1 cellular context compared by ENCODE assay signal in the genomic region with DNA sequence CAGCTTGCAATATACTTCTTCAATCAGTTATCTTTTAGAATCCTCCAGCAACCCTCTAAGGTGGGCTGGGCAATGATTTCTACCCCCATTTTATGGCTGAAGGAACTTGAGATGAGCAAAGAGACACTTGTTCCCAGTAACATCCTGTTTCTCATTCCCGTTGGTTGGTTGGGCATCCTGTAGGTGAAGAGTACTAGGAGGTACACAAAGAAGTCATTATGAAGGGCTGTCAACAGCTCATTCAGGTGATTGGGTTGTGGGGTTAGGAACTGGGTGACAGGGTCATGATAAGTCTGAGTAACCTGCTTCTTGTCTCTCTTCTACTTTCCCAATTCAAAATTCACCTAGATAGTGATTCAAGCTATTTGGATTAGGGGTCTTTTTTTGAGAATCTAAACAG.
TF ChIP-seq lines count a peak whose summit lies in the region.

No MANE protein-coding gene starts in this region.

TF ChIP-seq in HepG2, 621 proteins besides CTCF, POLR2A, EP300 and RAD21 (continued from another document):
- TF ChIP-seq, protein P1, sequence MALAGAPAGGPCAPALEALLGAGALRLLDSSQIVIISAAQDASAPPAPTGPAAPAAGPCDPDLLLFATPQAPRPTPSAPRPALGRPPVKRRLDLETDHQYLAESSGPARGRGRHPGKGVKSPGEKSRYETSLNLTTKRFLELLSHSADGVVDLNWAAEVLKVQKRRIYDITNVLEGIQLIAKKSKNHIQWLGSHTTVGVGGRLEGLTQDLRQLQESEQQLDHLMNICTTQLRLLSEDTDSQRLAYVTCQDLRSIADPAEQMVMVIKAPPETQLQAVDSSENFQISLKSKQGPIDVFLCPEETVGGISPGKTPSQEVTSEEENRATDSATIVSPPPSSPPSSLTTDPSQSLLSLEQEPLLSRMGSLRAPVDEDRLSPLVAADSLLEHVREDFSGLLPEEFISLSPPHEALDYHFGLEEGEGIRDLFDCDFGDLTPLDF (CRISPR knock-in tag; IDR thresholded peaks at IDR 0.05): no peak
- TF ChIP-seq, protein P2, sequence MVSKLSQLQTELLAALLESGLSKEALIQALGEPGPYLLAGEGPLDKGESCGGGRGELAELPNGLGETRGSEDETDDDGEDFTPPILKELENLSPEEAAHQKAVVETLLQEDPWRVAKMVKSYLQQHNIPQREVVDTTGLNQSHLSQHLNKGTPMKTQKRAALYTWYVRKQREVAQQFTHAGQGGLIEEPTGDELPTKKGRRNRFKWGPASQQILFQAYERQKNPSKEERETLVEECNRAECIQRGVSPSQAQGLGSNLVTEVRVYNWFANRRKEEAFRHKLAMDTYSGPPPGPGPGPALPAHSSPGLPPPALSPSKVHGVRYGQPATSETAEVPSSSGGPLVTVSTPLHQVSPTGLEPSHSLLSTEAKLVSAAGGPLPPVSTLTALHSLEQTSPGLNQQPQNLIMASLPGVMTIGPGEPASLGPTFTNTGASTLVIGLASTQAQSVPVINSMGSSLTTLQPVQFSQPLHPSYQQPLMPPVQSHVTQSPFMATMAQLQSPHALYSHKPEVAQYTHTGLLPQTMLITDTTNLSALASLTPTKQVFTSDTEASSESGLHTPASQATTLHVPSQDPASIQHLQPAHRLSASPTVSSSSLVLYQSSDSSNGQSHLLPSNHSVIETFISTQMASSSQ (IDR thresholded peaks at IDR 0.05; ENCODE audit: low read depth): 0 out of 2 replicates have a peak, but pooled peaks have one; percentile 9
- TF ChIP-seq, protein P2 (CRISPR knock-in tag; IDR thresholded peaks at IDR 0.05; ENCODE audit: borderline replicate concordance): no peak
- TF ChIP-seq, protein P3, sequence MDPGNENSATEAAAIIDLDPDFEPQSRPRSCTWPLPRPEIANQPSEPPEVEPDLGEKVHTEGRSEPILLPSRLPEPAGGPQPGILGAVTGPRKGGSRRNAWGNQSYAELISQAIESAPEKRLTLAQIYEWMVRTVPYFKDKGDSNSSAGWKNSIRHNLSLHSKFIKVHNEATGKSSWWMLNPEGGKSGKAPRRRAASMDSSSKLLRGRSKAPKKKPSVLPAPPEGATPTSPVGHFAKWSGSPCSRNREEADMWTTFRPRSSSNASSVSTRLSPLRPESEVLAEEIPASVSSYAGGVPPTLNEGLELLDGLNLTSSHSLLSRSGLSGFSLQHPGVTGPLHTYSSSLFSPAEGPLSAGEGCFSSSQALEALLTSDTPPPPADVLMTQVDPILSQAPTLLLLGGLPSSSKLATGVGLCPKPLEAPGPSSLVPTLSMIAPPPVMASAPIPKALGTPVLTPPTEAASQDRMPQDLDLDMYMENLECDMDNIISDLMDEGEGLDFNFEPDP (CRISPR knock-in tag; conservative IDR thresholded peaks at IDR 0.05): no peak
- TF ChIP-seq SAP130 (CRISPR knock-in tag; IDR thresholded peaks at IDR 0.05; ENCODE audit: low read depth): peak; percentile 34; the same call in 1 of the 2 replicates
- TF ChIP-seq, protein P4, sequence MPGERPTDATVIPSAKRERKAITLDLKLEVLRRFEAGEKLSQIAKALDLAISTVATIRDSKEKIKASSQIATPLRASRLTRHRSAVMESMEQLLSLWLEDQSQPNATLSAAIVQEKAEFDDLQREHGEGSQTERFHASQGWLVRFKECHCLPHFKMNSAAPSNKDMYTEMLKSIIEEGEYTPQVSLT (CRISPR knock-in tag; IDR thresholded peaks at IDR 0.05; ENCODE audit: borderline replicate concordance, low read depth): no peak
- peak; percentile 55; the same call in 1 of the 2 replicates for TF ChIP-seq ETV5 (CRISPR knock-in tag; IDR thresholded peaks at IDR 0.05; ENCODE audit: borderline replicate concordance)
- TF ChIP-seq, protein P5, sequence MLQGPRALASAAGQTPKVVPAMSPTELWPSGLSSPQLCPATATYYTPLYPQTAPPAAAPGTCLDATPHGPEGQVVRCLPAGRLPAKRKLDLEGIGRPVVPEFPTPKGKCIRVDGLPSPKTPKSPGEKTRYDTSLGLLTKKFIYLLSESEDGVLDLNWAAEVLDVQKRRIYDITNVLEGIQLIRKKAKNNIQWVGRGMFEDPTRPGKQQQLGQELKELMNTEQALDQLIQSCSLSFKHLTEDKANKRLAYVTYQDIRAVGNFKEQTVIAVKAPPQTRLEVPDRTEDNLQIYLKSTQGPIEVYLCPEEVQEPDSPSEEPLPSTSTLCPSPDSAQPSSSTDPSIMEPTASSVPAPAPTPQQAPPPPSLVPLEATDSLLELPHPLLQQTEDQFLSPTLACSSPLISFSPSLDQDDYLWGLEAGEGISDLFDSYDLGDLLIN (CRISPR knock-in tag; IDR thresholded peaks at IDR 0.05; ENCODE audit: borderline replicate concordance): no peak
- TF ChIP-seq, protein P6, sequence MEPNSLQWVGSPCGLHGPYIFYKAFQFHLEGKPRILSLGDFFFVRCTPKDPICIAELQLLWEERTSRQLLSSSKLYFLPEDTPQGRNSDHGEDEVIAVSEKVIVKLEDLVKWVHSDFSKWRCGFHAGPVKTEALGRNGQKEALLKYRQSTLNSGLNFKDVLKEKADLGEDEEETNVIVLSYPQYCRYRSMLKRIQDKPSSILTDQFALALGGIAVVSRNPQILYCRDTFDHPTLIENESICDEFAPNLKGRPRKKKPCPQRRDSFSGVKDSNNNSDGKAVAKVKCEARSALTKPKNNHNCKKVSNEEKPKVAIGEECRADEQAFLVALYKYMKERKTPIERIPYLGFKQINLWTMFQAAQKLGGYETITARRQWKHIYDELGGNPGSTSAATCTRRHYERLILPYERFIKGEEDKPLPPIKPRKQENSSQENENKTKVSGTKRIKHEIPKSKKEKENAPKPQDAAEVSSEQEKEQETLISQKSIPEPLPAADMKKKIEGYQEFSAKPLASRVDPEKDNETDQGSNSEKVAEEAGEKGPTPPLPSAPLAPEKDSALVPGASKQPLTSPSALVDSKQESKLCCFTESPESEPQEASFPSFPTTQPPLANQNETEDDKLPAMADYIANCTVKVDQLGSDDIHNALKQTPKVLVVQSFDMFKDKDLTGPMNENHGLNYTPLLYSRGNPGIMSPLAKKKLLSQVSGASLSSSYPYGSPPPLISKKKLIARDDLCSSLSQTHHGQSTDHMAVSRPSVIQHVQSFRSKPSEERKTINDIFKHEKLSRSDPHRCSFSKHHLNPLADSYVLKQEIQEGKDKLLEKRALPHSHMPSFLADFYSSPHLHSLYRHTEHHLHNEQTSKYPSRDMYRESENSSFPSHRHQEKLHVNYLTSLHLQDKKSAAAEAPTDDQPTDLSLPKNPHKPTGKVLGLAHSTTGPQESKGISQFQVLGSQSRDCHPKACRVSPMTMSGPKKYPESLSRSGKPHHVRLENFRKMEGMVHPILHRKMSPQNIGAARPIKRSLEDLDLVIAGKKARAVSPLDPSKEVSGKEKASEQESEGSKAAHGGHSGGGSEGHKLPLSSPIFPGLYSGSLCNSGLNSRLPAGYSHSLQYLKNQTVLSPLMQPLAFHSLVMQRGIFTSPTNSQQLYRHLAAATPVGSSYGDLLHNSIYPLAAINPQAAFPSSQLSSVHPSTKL (CRISPR knock-in tag; IDR thresholded peaks at IDR 0.05): peak; percentile 21; the same call in 1 of the 2 replicates
- no peak for TF ChIP-seq KDM2A (CRISPR knock-in tag; IDR thresholded peaks at IDR 0.05; ENCODE audit: borderline replicate concordance, low read depth)
- no peak for TF ChIP-seq PTBP1 (IDR thresholded peaks at IDR 0.05; ENCODE audit: low read depth, low read length, poor library complexity, severe bottlenecking)
- no peak for TF ChIP-seq ZSCAN31 (CRISPR knock-in tag; IDR thresholded peaks at IDR 0.05; ENCODE audit: low read depth)
- TF ChIP-seq ZNF761 (CRISPR knock-in tag; conservative IDR thresholded peaks at IDR 0.05): no peak
- no peak for TF ChIP-seq ZNF510 (CRISPR knock-in tag; IDR thresholded peaks at IDR 0.05; ENCODE audit: low read depth)
- peak; percentile 62 for TF ChIP-seq RARA (CRISPR knock-in tag; IDR thresholded peaks at IDR 0.05)
- no peak for TF ChIP-seq KDM4B (CRISPR knock-in tag; IDR thresholded peaks at IDR 0.05)
